26 cellular contexts compared by ENCODE assay signal in genomic region chr6:32317532-32317931, GRCh38. TPM values are rescaled to one million over a fixed set of nuclear protein-coding genes. Genes with fewer than 3 reads are reported as not detected.
"Had no signal": no experiment of that assay in that cellular context is flagged by ENCODE, and none has a peak within 500 bp of the region (broad histone marks: within the 10 kb centered on the region; RNA-seq: fewer than 3 reads in every experiment).

No MANE protein-coding gene starts in this region.

- H3K27me3 ChIP-seq: MG63, SJCRH30 had no signal

- H3K4me3 ChIP-seq: MG63, SJCRH30 had no signal

- H3K36me3 ChIP-seq: MG63, SJCRH30 had no signal

- DNase-seq: IMR-90, MG63, NCI-H1092, NCI-H1105 treated with DMSO at 0.1 percent for 48 hours, NCI-H1417 treated with DMSO at 0.1 percent for 48 hours, NCI-H146, NCI-H1694 treated with DMSO at 0.1 percent for 48 hours, NCI-H1930, NCI-H2081, NCI-H2171, NCI-H226, NCI-H446, NCI-H510A, NCI-H524 treated with DMSO at 0.1 percent for 48 hours, NCI-H69, NCI-H774, PC-3, SHP77 treated with DMSO at 0.1 percent for 48 hours had no signal

- ATAC-seq: HepG2, Panc1, PC-3, Right ventricle myocardium inferior, SK-N-SH treated with all-trans-retinoic acid at 6 μM for 48 hours had no signal

- H3K4me1 ChIP-seq: SJCRH30 had no signal

- H3K27ac ChIP-seq: SJCRH30 had no signal

- H3K9me3 ChIP-seq: MG63, SJCRH30 had no signal

- FAIRE-seq: HepG2 had no signal

RNA-seq across cellular contexts. Expression of gene TSBP1, which starts 54.2 kb away (rescaled TPM):
- total RNA-seq: HepG2, HT1080, IMR-90, LHCN-M2, PC-3, Right ventricle myocardium inferior, RPMI7951, SJCRH30 had no signal
- polyA plus RNA-seq: HepG2, IMR-90 had no signal
